In genomic region chr12:46921754-46922113, GRCh38 we compare ENCODE assay signal across 16 cellular contexts.
DNase-seq lines count a peak whose midpoint lies in the region; ATAC-seq and TF ChIP-seq lines count a peak whose summit lies in the region.
"Had no signal": no experiment of that assay in that cellular context is flagged by ENCODE, and none has a peak within 500 bp of the region (broad histone marks: within the 10 kb centered on the region; RNA-seq: fewer than 3 reads in every experiment).

No MANE protein-coding gene starts in this region.

- peak; percentile 63 for ATAC-seq in IMR-90 (ENCODE audit: low read depth)
- ATAC-seq in right lobe of liver, result peak; percentile 82 to 94 (median 84)
- ATAC-seq in HG02884 (IDR thresholded peaks at IDR 0.05; ENCODE audit: unreplicated experiment), result no peak
- ATAC-seq in HG03045 (IDR thresholded peaks at IDR 0.05; ENCODE audit: unreplicated experiment), result no peak

- TF ChIP-seq CTCF in IMR-90 (conservative IDR thresholded peaks at IDR 0.05; ENCODE audit: low read depth, low read length), result no peak
- TF ChIP-seq CTCF in right lobe of liver (IDR thresholded peaks at IDR 0.05), result no peak

- H3K36me3 ChIP-seq in IMR-90 (ENCODE audit: control insufficient read depth, insufficient read depth, low read length) (no peaks in the 10 kb centered on the region), right lobe of liver (no peaks in the 10 kb centered on the region)
- H3K36me3 ChIP-seq: brain microvascular endothelial cell, ovary had no signal

- H3K9ac ChIP-seq in IMR-90 (ENCODE audit: low read depth, low read length), result no peak overlapping the region

- H2BK5ac ChIP-seq in IMR-90 (ENCODE audit: low read depth, low read length, poor library complexity, severe bottlenecking), result peak overlapping the region; percentile 62

- peak overlapping the region; percentile 94; the same call in 1 of the 2 replicates for H2AK5ac ChIP-seq in IMR-90 (ENCODE audit: low read depth, low read length)

- CTCF ChIA-PET in IMR-90 (lab: Yijun Ruan, JAX), result no interaction called here

- 38% methylated on average over 1 of the region's 1 CpG; no CpG with 5 or more reads in 1 of the 2 experiments for WGBS in IMR-90 (ENCODE audit: extremely low coverage in 2 of 2, insufficient read length in 1 of 2), 2 experiments
- WGBS in right lobe of liver (ENCODE audit: insufficient coverage, low coverage, low lambda C conversion rate, missing lambda C conversion rate), result 11% methylated on average over 1 of the region's 1 CpG

- H3K27ac ChIP-seq in IMR-90 (ENCODE audit: insufficient read depth, low read length) (peak overlapping the region; percentile 79; the same call in 1 of the 2 replicates), epithelial cell of prostate (peak overlapping the region; percentile 35), right lobe of liver (peak overlapping the region; percentile 42 to 88 (median 81))
- H3K27ac ChIP-seq: brain microvascular endothelial cell, ovary had no signal

- H3K18ac ChIP-seq in IMR-90 (ENCODE audit: low read depth, low read length), result peak overlapping the region; percentile 83

- in situ Hi-C loops in IMR-90 (cut with MboI; ENCODE audit: low sequenced_read_pairs), result no loop called here

- H2BK120ac ChIP-seq in IMR-90 (ENCODE audit: low read depth, low read length), result peak overlapping the region; percentile 47; the same call in 1 of the 2 replicates

- no peaks in the 10 kb centered on the region for H3K79me1 ChIP-seq in IMR-90 (ENCODE audit: low read depth in 1 of 2, low read length in 2 of 2)

- no peaks in the 10 kb centered on the region; the same call in 1 of the 2 replicates for H4K20me1 ChIP-seq in IMR-90 (ENCODE audit: insufficient read depth, low read length)

- dilution Hi-C loops in IMR-90 (cut with HindIII; ENCODE audit: low sequenced_read_pairs, unreplicated experiment), result no loop called here

- H3K14ac ChIP-seq in IMR-90 (replicated peaks; ENCODE audit: low read depth, low read length), result peak overlapping the region; percentile 27; the same call in 1 of the 2 replicates

- H4K91ac ChIP-seq in IMR-90 (ENCODE audit: insufficient read depth, low read depth, low read length), result peak overlapping the region; percentile 63; the same call in 1 of the 2 replicates

- peaks cover 4% of the 10 kb centered on the region; the same call in 1 of the 2 replicates for H3K9me1 ChIP-seq in IMR-90 (ENCODE audit: insufficient read depth, low read length)

- H4K8ac ChIP-seq in IMR-90 (ENCODE audit: low read depth in 2 of 2, low read length in 2 of 2), result peak overlapping the region in 1 of 2 experiments; percentile 10; a peak in 1 of 4 replicates

- no peaks in the 10 kb centered on the region for H3K27me3 ChIP-seq in IMR-90 (ENCODE audit: control insufficient read depth, insufficient read depth, low read length)
- H3K27me3 ChIP-seq in right lobe of liver, result no peaks in the 10 kb centered on the region
- H3K27me3 ChIP-seq: brain microvascular endothelial cell, ovary had no signal

- no peak overlapping the region for H3K23ac ChIP-seq in IMR-90 (ENCODE audit: low read depth, low read length)

- POLR2A ChIA-PET in IMR-90 (lab: Charles Lee; ENCODE audit: unreplicated experiment), result no interaction called here

- no peak overlapping the region; the same call in 1 of the 2 replicates for H4K5ac ChIP-seq in IMR-90 (ENCODE audit: low read depth, low read length)

- peak overlapping the region; percentile 68 for H3K4me2 ChIP-seq in IMR-90 (ENCODE audit: low read depth, low read length)

- no peak overlapping the region for H2AFZ ChIP-seq in IMR-90 (replicated peaks; ENCODE audit: low read length, poor library complexity)

- no TSS peak for BruUV-seq in IMR-90 (replicated peaks; lab: Mats Ljungman, UMichigan)

- no peak overlapping the region for H2AK9ac ChIP-seq in IMR-90 (replicated peaks; ENCODE audit: low read depth, low read length, poor library complexity)

- H3K4me1 ChIP-seq in IMR-90 (ENCODE audit: control insufficient read depth, insufficient read depth, low read length), result peaks cover 15% of the 10 kb centered on the region
- peaks cover 0 to 29% (median 10%) of the 10 kb centered on the region in 4 donors for H3K4me1 ChIP-seq in right lobe of liver

- no peak overlapping the region; the same call in 2 of the 3 replicates for H2BK15ac ChIP-seq in IMR-90 (ENCODE audit: low read depth, low read length)

- H3K9me3 ChIP-seq in IMR-90 (ENCODE audit: control insufficient read depth, insufficient read depth, low read length) (no peaks in the 10 kb centered on the region), right lobe of liver (no peaks in the 10 kb centered on the region)
- H3K9me3 ChIP-seq: ovary had no signal

- DNase-seq in AG08395 (ENCODE audit: low spot score) (peak; percentile 52), IMR-90 (peak; percentile 79), epithelial cell of prostate (ENCODE audit: low read depth, low spot score) (no peak), right lobe of liver (no peak), DMS79 (lab: John Stamatoyannopoulos, UW) (no peak), NCI-H187 treated with DMSO at 0.1 percent for 48 hours (lab: John Stamatoyannopoulos, UW) (no peak)
- DNase-seq: activated CD4-positive, alpha-beta T cell treated with anti-CD3 and anti-CD28 coated beads, Interleukin-2, amount 50 U/mL, for 1 hour; AML-193; effector memory CD4-positive, alpha-beta T cell; islet precursor cell; NCI-H1436 treated with DMSO at 0.1 percent for 48 hours; ovary; stimulated activated naive B cell treated with anti-CD40 and anti-IgM and Interleukin-4, amounts not matched to agents 10 μg/mL and 1 μg/mL and 100 μg/mL, for 72 hours had no signal

- intact Hi-C loops in IMR-90 (cut with micrococcal nuclease), result no loop called here
- intact Hi-C loops in right lobe of liver (cut with DNase I), result no loop called here

- H3K4me3 ChIP-seq in IMR-90 (ENCODE audit: insufficient read depth, low read depth, low read length), result no peak overlapping the region
- no peak overlapping the region for H3K4me3 ChIP-seq in right lobe of liver
- H3K4me3 ChIP-seq: ovary had no signal

- H2BK20ac ChIP-seq in IMR-90 (ENCODE audit: low read depth, low read length), result no peak overlapping the region

- no peak overlapping the region for H3K4ac ChIP-seq in IMR-90 (ENCODE audit: low read depth, low read length)

- H3K56ac ChIP-seq in IMR-90 (ENCODE audit: extremely low read depth, insufficient read depth, low read length), result no peak overlapping the region

- no peak for TF ChIP-seq RAD21 in IMR-90 (IDR thresholded peaks at IDR 0.05; ENCODE audit: low read length)

- no peak for TF ChIP-seq POLR2A in IMR-90 (IDR thresholded peaks at IDR 0.05; ENCODE audit: low read depth, low read length)
- no peak for TF ChIP-seq POLR2A in right lobe of liver (IDR thresholded peaks at IDR 0.05)

TF ChIP-seq in IMR-90, 13 proteins besides CTCF, POLR2A, EP300 and RAD21:
- TF ChIP-seq MAFK (IDR thresholded peaks at IDR 0.05; ENCODE audit: low read depth, low read length) (0 out of 2 replicates have a peak, but pooled peaks have one; percentile 3), BHLHE40 (IDR thresholded peaks at IDR 0.05; ENCODE audit: low read depth, low read length) (no peak), CEBPB (IDR thresholded peaks at IDR 0.05; ENCODE audit: low read depth, low read length) (peak; percentile 79), FOS (IDR thresholded peaks at IDR 0.05; ENCODE audit: low read depth, low read length) (no peak; the same call in 1 of the 2 replicates), USF2 (IDR thresholded peaks at IDR 0.05; ENCODE audit: low read depth, low read length) (no peak), ELK1 (IDR thresholded peaks at IDR 0.05; ENCODE audit: borderline replicate concordance, low read depth, low read length) (no peak)
TF ChIP-seq in IMR-90: peak in this region for 2.

Comparison
In these comparisons a context has a peak if more than half of its experiments do, and no peak if none do; other contexts are left out.
1. DNase-seq: peak in AG08395 (single experiment) and IMR-90 (single experiment); none in epithelial cell of prostate (single experiment), right lobe of liver (0 of 3), DMS79 (single experiment) and NCI-H187 treated with DMSO at 0.1 percent for 48 hours (single experiment).
2. ATAC-seq: peak in IMR-90 (single experiment) and right lobe of liver (4 of 4); none in HG02884 (single experiment) and HG03045 (single experiment).
3. Peak in every context shown above with its lines, with median percentiles within 50 percentile points of each other: H3K27ac ChIP-seq.